In the genomic region with DNA sequence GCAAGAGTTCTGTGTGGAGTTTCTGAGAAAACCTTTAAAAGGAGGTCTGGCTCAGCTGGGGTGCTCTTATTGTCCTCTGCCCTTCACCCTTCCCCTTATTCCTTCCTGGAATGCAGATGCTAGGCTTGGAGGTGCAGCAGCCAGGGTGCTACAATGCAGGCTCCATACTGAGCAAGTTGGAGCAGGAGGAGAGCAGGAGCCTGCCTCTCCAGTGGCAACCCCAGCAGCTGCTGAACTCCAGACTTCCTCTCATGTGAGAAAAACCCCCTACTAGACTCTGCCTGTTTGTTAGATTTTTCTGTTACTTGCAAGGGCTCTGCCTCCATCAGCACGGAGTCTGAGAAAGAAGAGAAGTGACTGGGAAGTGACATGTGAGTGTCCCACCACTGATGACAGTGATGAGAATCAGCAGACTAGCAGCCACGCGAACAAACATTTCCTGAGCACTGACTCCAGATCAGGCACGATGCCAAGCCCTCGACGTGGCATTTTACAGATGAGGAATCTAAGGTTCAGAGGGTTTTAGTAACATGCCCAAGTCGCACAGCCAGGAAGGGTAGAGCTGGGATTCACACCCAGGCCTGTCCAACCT, we compare ENCODE assay signal across 14 cellular contexts. TPM values are rescaled to one million over a fixed set of nuclear protein-coding genes. Genes with fewer than 3 reads are reported as not detected.
DNase-seq lines count a peak whose midpoint lies in the region; ATAC-seq and TF ChIP-seq lines count a peak whose summit lies in the region.
"Had no signal": no experiment of that assay in that cellular context is flagged by ENCODE, and none has a peak within 500 bp of the region (broad histone marks: within the 10 kb centered on the region; RNA-seq: fewer than 3 reads in every experiment).

No MANE protein-coding gene starts in this region.

- H3K4me3 Mint-ChIP-seq in CD4-positive, alpha-beta T cell = no peak overlapping the region

- H3K36me3 Mint-ChIP-seq in CD4-positive, alpha-beta T cell (ENCODE audit: low read depth) = peaks cover 11% of the 10 kb centered on the region

- CTCF ChIA-PET in CD4-positive, alpha-beta T cell (lab: Charles Lee) = no interaction called here

- H3K36me3 ChIP-seq in right atrium auricular region (peaks cover 6% of the 10 kb centered on the region), brain microvascular endothelial cell (replicated peaks) (peaks cover 22% of the 10 kb centered on the region), upper lobe of left lung (peaks cover 0 to 5% (median 0%) of the 10 kb centered on the region in 4 donors)

- H3K27ac ChIP-seq in right atrium auricular region (no peak overlapping the region), brain microvascular endothelial cell (peak overlapping the region; percentile 51), upper lobe of left lung (peak overlapping the region in 3 of 4 donors; percentile 49 to 73 (median 63))
- no peak overlapping the region for H3K27ac ChIP-seq in CD4-positive, alpha-beta T cell (ENCODE audit: low read depth, low read length)

- no peak overlapping the region for H3K27ac Mint-ChIP-seq in CD4-positive, alpha-beta T cell

- H3K27me3 Mint-ChIP-seq in CD4-positive, alpha-beta T cell = no peaks in the 10 kb centered on the region

- whole genome bisulfite sequencing in upper lobe of left lung, 2 donors = 7 to 28% methylated on average over 7 of the region's 7 CpGs

- intact Hi-C loops in Right ventricle myocardium superior (cut with DNase I) = no loop called here
- intact Hi-C loops in CD4-positive, alpha-beta T cell (cut with DNase I, micrococcal nuclease) = no loop called here

- H3K27me3 ChIP-seq in right atrium auricular region (no peaks in the 10 kb centered on the region), brain microvascular endothelial cell (replicated peaks) (no peaks in the 10 kb centered on the region), upper lobe of left lung (no peaks in the 10 kb centered on the region)
- no peaks in the 10 kb centered on the region for H3K27me3 ChIP-seq in CD4-positive, alpha-beta T cell (ENCODE audit: control insufficient read depth, insufficient read depth, low read length)

- POLR2A ChIA-PET in CD4-positive, alpha-beta T cell (lab: Charles Lee) = no interaction called here

- TF ChIP-seq EP300 in upper lobe of left lung (IDR thresholded peaks at IDR 0.05) = no peak

- no peak for TF ChIP-seq CTCF in right atrium auricular region (IDR thresholded peaks at IDR 0.05)
- TF ChIP-seq CTCF in brain microvascular endothelial cell (IDR thresholded peaks at IDR 0.05; ENCODE audit: low read depth, low read length, missing control alignments) = no peak
- TF ChIP-seq CTCF in upper lobe of left lung (IDR thresholded peaks at IDR 0.05) = no peak
- TF ChIP-seq CTCF in CD4-positive, alpha-beta T cell (IDR thresholded peaks at IDR 0.05) = no peak
- no peak for TF ChIP-seq CTCF in GM13976 (IDR thresholded peaks at IDR 0.05; ENCODE audit: borderline replicate concordance, control extremely low read depth, extremely low read depth, insufficient read depth, missing control alignments)

- no peaks in the 10 kb centered on the region for H3K9me3 Mint-ChIP-seq in CD4-positive, alpha-beta T cell

- H3K4me1 ChIP-seq in right atrium auricular region = peaks cover 0 to 3% of the 10 kb centered on the region in 2 donors
- H3K4me1 ChIP-seq in upper lobe of left lung = peaks cover 3 to 18% (median 6%) of the 10 kb centered on the region in 4 donors

- H3K9me3 ChIP-seq in right atrium auricular region (no peaks in the 10 kb centered on the region), upper lobe of left lung (no peaks in the 10 kb centered on the region)
- no peaks in the 10 kb centered on the region for H3K9me3 ChIP-seq in CD4-positive, alpha-beta T cell (ENCODE audit: control insufficient read depth, low read length)

- ATAC-seq in Right ventricle myocardium superior (ENCODE audit: poor library complexity) (peak; percentile 46), left lobe of liver (peak; percentile 30), upper lobe of left lung (ENCODE audit: low FRiP score in 2 of 2) (peak; percentile 8 to 43), GM18873 (IDR thresholded peaks at IDR 0.05; ENCODE audit: low FRiP score, unreplicated experiment) (no peak)
- no peak for ATAC-seq in CD4-positive, alpha-beta T cell (ENCODE audit: poor library complexity)

- in situ Hi-C loops in brain microvascular endothelial cell (cut with HindIII; ENCODE audit: low pct_ligation_motif_present, low sequenced_read_pairs) = no loop called here
- in situ Hi-C loops in GM13976 (cut with MboI; ENCODE audit: low sequenced_read_pairs, unreplicated experiment) = no loop called here

- peaks cover 3% of the 10 kb centered on the region for H3K4me1 Mint-ChIP-seq in CD4-positive, alpha-beta T cell (ENCODE audit: low read depth)

- TF ChIP-seq POLR2A in upper lobe of left lung (IDR thresholded peaks at IDR 0.05) = peak in 1 of 4 donors; percentile 36

- no peak overlapping the region for H3K4me3 ChIP-seq in right atrium auricular region
- H3K4me3 ChIP-seq in brain microvascular endothelial cell (ENCODE audit: low read depth, low read length) = no peak overlapping the region
- no peak overlapping the region for H3K4me3 ChIP-seq in upper lobe of left lung

- DNase-seq in Right ventricle myocardium superior = peak; percentile 75
- no peak for DNase-seq in right atrium auricular region (ENCODE audit: low spot score)
- peak; percentile 65 for DNase-seq in brain microvascular endothelial cell
- DNase-seq in left lobe of liver (ENCODE audit: low spot score) = no peak
- peak in 1 of 2 donors; percentile 60 for DNase-seq in upper lobe of left lung
- DNase-seq in CD4-positive, alpha-beta T cell = no peak
- DNase-seq in GM13976 (ENCODE audit: low spot score) = no peak
- DNase-seq: ACHN; activated CD4-positive, alpha-beta T cell treated with anti-CD3 and anti-CD28 coated beads for 48 hours; DMS53; NCI-H1048; NCI-H774 had no signal

RNA-seq across cellular contexts. Expression of gene RARRES1, which starts 16.1 kb away (rescaled TPM):
- 9.1 TPM for total RNA-seq in Right ventricle myocardium superior
- 100 to 1,000 TPM in 1 of 2 donors, 10 to 100 TPM in 1; 10.0 to 291 TPM for total RNA-seq in right atrium auricular region
- total RNA-seq in left lobe of liver = 1.3 TPM
- total RNA-seq in upper lobe of left lung = 10 to 100 TPM in 5 of 6 donors, 1 to 10 TPM in 1; 7.0 to 44.6 (median 27.7) TPM
- total RNA-seq in CD4-positive, alpha-beta T cell = not detected
- total RNA-seq: mononuclear cell had no signal

RNA-seq across cellular contexts. Expression of gene MFSD1, which starts 53.5 kb away (rescaled TPM):
- 27.3 TPM for total RNA-seq in Right ventricle myocardium superior
- 10 to 100 TPM; 43.9 to 45.6 TPM for total RNA-seq in right atrium auricular region
- total RNA-seq in left lobe of liver = 28.5 TPM
- total RNA-seq in upper lobe of left lung = 100 to 1,000 TPM in 3 of 6 donors, 10 to 100 TPM in 3; 51.5 to 127 (median 106) TPM
- 1 to 10 TPM; 7.2 to 7.6 TPM for total RNA-seq in CD4-positive, alpha-beta T cell

Comparison
In these comparisons a context has a peak if more than half of its experiments do, and no peak if none do; other contexts are left out.
1. DNase-seq: peak in Right ventricle myocardium superior (single experiment) and brain microvascular endothelial cell (single experiment); none in right atrium auricular region (single experiment), left lobe of liver (single experiment), CD4-positive, alpha-beta T cell (0 of 10) and GM13976 (single experiment).
2. ATAC-seq: peak in Right ventricle myocardium superior (single experiment), left lobe of liver (single experiment) and upper lobe of left lung (2 of 2); none in CD4-positive, alpha-beta T cell (single experiment) and GM18873 (single experiment).
3. H3K27ac ChIP-seq: peak in brain microvascular endothelial cell (single experiment) and upper lobe of left lung (3 of 4); none in right atrium auricular region (0 of 2) and CD4-positive, alpha-beta T cell (single experiment).